Comparison of ENCODE assay signal across 13 cellular contexts in genomic region chr1:61980561-61980960, GRCh38.
DNase-seq lines count a peak whose midpoint lies in the region; ATAC-seq, FAIRE-seq and TF ChIP-seq lines count a peak whose summit lies in the region.
"Had no signal": no experiment of that assay in that cellular context is flagged by ENCODE, and none has a peak within 500 bp of the region (broad histone marks: within the 10 kb centered on the region; RNA-seq: fewer than 3 reads in every experiment).

No MANE protein-coding gene starts in this region.

- no peaks in the 10 kb centered on the region for H3K27me3 ChIP-seq in HepG2 (ENCODE audit: control insufficient read depth in 1 of 2, insufficient read depth in 2 of 2, low read length in 2 of 2)
- no peaks in the 10 kb centered on the region for H3K27me3 ChIP-seq in right lobe of liver
- no peaks in the 10 kb centered on the region for H3K27me3 ChIP-seq in iPS-18a (ENCODE audit: control insufficient read depth, insufficient read depth, low read length)
- H3K27me3 ChIP-seq: gastroesophageal sphincter, neutrophil had no signal

- H4K20me1 ChIP-seq in HepG2 (ENCODE audit: insufficient read depth, low read length): no peaks in the 10 kb centered on the region

- TF ChIP-seq RAD21 in HepG2 (CRISPR knock-in tag; IDR thresholded peaks at IDR 0.05): no peak

- ATAC-seq in HepG2 (no peak), right lobe of liver (no peak), HG03460 (IDR thresholded peaks at IDR 0.05; ENCODE audit: unreplicated experiment) (no peak)
- ATAC-seq: gastroesophageal sphincter had no signal

- H3K36me3 ChIP-seq in HepG2 (replicated peaks in 1 of 2; ENCODE audit: control insufficient read depth in 1 of 2, insufficient read depth in 2 of 2, low read length in 2 of 2): no peaks in the 10 kb centered on the region
- no peaks in the 10 kb centered on the region for H3K36me3 ChIP-seq in right lobe of liver
- H3K36me3 ChIP-seq in iPS-18a (ENCODE audit: control insufficient read depth, low read depth, low read length): no peaks in the 10 kb centered on the region
- H3K36me3 ChIP-seq: gastroesophageal sphincter, neutrophil had no signal

- TF ChIP-seq CTCF in HepG2 (CRISPR knock-in tag; IDR thresholded peaks at IDR 0.05): no peak
- TF ChIP-seq CTCF in right lobe of liver (IDR thresholded peaks at IDR 0.05): no peak
- TF ChIP-seq CTCF in astrocyte of the cerebellum (IDR thresholded peaks at IDR 0.05; ENCODE audit: low read depth, low read length, missing control alignments): no peak
- TF ChIP-seq CTCF in type B pancreatic cell (conservative IDR thresholded peaks at IDR 0.05): no peak

- in situ Hi-C loops in HepG2 (cut with HindIII; ENCODE audit: extremely low pct_ligation_motif_present, low pct_unique_long_range_greater_than_20kb): no loop called here
- in situ Hi-C loops in astrocyte of the cerebellum (cut with HindIII; ENCODE audit: low sequenced_read_pairs): no loop called here

- no peaks in the 10 kb centered on the region for H3K36me3 Mint-ChIP-seq in type B pancreatic cell

- DNase-seq in HepG2 (ENCODE audit: low spot score) (no peak), right lobe of liver (no peak), astrocyte of the cerebellum (ENCODE audit: low read depth) (peak; percentile 31), type B pancreatic cell (ENCODE audit: extremely low spot score, unreplicated experiment) (no peak), HTR-8/SVneo (ENCODE audit: insufficient read length, low spot score) (no peak)
- no peak for DNase-seq in activated T-cell treated with anti-CD3 and anti-CD28 coated beads, Interleukin-2, amount 50 U/mL, for 1 hour
- DNase-seq: dermis blood vessel endothelial cell, HCEC 1CT had no signal

- no peaks in the 10 kb centered on the region for H3K9me3 Mint-ChIP-seq in type B pancreatic cell

- H3K9ac ChIP-seq in HepG2 (ENCODE audit: insufficient read depth, low read depth, low read length): no peak overlapping the region
- no peak overlapping the region for H3K9ac ChIP-seq in iPS-18a (ENCODE audit: low read length)

- no peaks in the 10 kb centered on the region for H3K79me2 ChIP-seq in HepG2 (ENCODE audit: insufficient read depth, low read length)

- H3K4me3 ChIP-seq in HepG2 (replicated peaks in 1 of 3; ENCODE audit: insufficient read depth in 1 of 3, low read depth in 2 of 3, low read length in 3 of 3): no peak overlapping the region
- no peak overlapping the region for H3K4me3 ChIP-seq in right lobe of liver
- H3K4me3 ChIP-seq in astrocyte of the cerebellum (ENCODE audit: low read depth, low read length): no peak overlapping the region
- H3K4me3 ChIP-seq in iPS-18a (ENCODE audit: low read length): no peak overlapping the region
- H3K4me3 ChIP-seq: gastroesophageal sphincter had no signal

- H3K4me1 ChIP-seq in HepG2 (ENCODE audit: insufficient read depth, low read length): no peaks in the 10 kb centered on the region
- no peaks in the 10 kb centered on the region for H3K4me1 ChIP-seq in right lobe of liver
- peaks cover 16% of the 10 kb centered on the region for H3K4me1 ChIP-seq in iPS-18a (ENCODE audit: control insufficient read depth, low read depth, low read length)
- H3K4me1 ChIP-seq: gastroesophageal sphincter had no signal

- no peak for FAIRE-seq in HepG2 (lab: Jason Lieb, UNC)
- no peak for FAIRE-seq in HTR-8/SVneo (lab: Jason Lieb, UNC)
- FAIRE-seq: GM18507 had no signal

- WGBS in HepG2 (ENCODE audit: low lambda C conversion rate): 87% methylated on average over 4 of the region's 4 CpGs
- 77% methylated on average over 4 of the region's 4 CpGs for WGBS in right lobe of liver (ENCODE audit: insufficient coverage, low coverage, low lambda C conversion rate, missing lambda C conversion rate)

- BruUV-seq in HepG2 (replicated peaks; lab: Mats Ljungman, UMichigan): no TSS peak

- H3K4me3 Mint-ChIP-seq in type B pancreatic cell: no peak overlapping the region

- intact Hi-C loops in HepG2 (cut with micrococcal nuclease; ENCODE audit: unreplicated experiment): no loop called here
- intact Hi-C loops in right lobe of liver (cut with DNase I): no loop called here

- H3K4me2 ChIP-seq in HepG2 (ENCODE audit: low read depth, low read length): no peak overlapping the region

- peak overlapping the region; percentile 39 for H3K27ac Mint-ChIP-seq in type B pancreatic cell

- H3K27ac ChIP-seq in HepG2 (ENCODE audit: extremely low read length, insufficient read depth, low read length) (no peak overlapping the region), right lobe of liver (no peak overlapping the region), iPS-18a (ENCODE audit: low read length) (peak overlapping the region; percentile 7)
- H3K27ac ChIP-seq: gastroesophageal sphincter, neutrophil had no signal

- H3K9me3 ChIP-seq in HepG2 (ENCODE audit: low read length) (no peaks in the 10 kb centered on the region), right lobe of liver (no peaks in the 10 kb centered on the region), iPS-18a (ENCODE audit: control insufficient read depth, low read depth, low read length) (no peaks in the 10 kb centered on the region)
- H3K9me3 ChIP-seq: gastroesophageal sphincter, neutrophil had no signal

- TF ChIP-seq EP300 in HepG2 (IDR thresholded peaks at IDR 0.05; ENCODE audit: low read depth in 2 of 2, low read length in 2 of 2) (no peak), HepG2 (CRISPR knock-in tag; IDR thresholded peaks at IDR 0.05; ENCODE audit: borderline replicate concordance) (no peak)

- H3K4me1 Mint-ChIP-seq in type B pancreatic cell (ENCODE audit: unreplicated experiment): peaks cover 27% of the 10 kb centered on the region

- CTCF ChIA-PET in HepG2 (lab: Yijun Ruan, JAX; ENCODE audit: low intra/inter-chr PET ratio, low total read pairs): no interaction called here

- TF ChIP-seq POLR2A in HepG2 (IDR thresholded peaks at IDR 0.05; ENCODE audit: insufficient read depth in 1 of 2, low read depth in 2 of 2, low read length in 2 of 2) (no peak), right lobe of liver (IDR thresholded peaks at IDR 0.05) (no peak)

- no peaks in the 10 kb centered on the region for H3K27me3 Mint-ChIP-seq in type B pancreatic cell

- no peak overlapping the region for H2AFZ ChIP-seq in HepG2 (ENCODE audit: low read length)

- POLR2A ChIA-PET in HepG2 (lab: Yijun Ruan, JAX): no interaction called here

TF ChIP-seq in HepG2, 621 proteins besides CTCF, POLR2A, EP300 and RAD21:
- TF ChIP-seq, protein P1, sequence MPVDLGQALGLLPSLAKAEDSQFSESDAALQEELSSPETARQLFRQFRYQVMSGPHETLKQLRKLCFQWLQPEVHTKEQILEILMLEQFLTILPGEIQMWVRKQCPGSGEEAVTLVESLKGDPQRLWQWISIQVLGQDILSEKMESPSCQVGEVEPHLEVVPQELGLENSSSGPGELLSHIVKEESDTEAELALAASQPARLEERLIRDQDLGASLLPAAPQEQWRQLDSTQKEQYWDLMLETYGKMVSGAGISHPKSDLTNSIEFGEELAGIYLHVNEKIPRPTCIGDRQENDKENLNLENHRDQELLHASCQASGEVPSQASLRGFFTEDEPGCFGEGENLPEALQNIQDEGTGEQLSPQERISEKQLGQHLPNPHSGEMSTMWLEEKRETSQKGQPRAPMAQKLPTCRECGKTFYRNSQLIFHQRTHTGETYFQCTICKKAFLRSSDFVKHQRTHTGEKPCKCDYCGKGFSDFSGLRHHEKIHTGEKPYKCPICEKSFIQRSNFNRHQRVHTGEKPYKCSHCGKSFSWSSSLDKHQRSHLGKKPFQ (CRISPR knock-in tag; IDR thresholded peaks at IDR 0.05; ENCODE audit: insufficient replicate concordance): no peak
- TF ChIP-seq MAFF (IDR thresholded peaks at IDR 0.05; ENCODE audit: low read depth, low read length) (peak; percentile 74), MAFK (conservative IDR thresholded peaks at IDR 0.05 in 1 of 2, IDR thresholded peaks at IDR 0.05 in 1 of 2; ENCODE audit: low read length in 2 of 2) (peak; percentile 75 to 86)
TF ChIP-seq in HepG2: peak in this region for 2.
